Comparison of ENCODE assay signal across 16 cellular contexts in the genomic region with DNA sequence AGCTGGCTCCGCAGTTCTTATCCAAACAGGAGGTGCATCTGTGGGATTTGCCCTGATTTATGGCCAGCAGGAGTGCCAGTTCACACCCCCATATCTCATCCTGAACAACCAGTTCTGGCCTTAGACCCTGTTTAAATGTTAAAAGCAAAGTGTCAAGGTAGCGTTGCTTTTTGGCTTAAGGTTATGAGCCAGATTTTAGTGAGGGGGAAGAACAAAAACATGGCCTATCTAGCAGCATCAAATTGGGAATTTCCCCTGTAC.
"Had no signal": no experiment of that assay in that cellular context is flagged by ENCODE, and none has a peak within 500 bp of the region (broad histone marks: within the 10 kb centered on the region; RNA-seq: fewer than 3 reads in every experiment).

No MANE protein-coding gene starts in this region.

- ATAC-seq: left ventricle myocardium superior; naive thymus-derived CD4-positive, alpha-beta T cell; right cardiac atrium; stimulated activated memory B cell treated with anti-CD40 and anti-IgM and Interleukin-4, amounts not matched to agents 10 μg/mL and 1 μg/mL and 100 μg/mL, for 72 hours; upper lobe of right lung had no signal

- H3K4me3 ChIP-seq: coronary artery, hepatocyte, ovary, testis, tibial nerve, upper lobe of right lung had no signal

- H3K4me2 ChIP-seq: hepatocyte had no signal

- H2AFZ ChIP-seq: hepatocyte had no signal

- H3K27ac ChIP-seq: coronary artery, hepatocyte, neutrophil, ovary, testis, tibial nerve, upper lobe of right lung had no signal

- H3K4me1 ChIP-seq: testis, tibial nerve, upper lobe of right lung had no signal

- H3K27me3 ChIP-seq: hepatocyte, ovary, testis had no signal

- DNase-seq: effector CD4-positive, alpha-beta T cell; foreskin melanocyte; left cardiac atrium; left ventricle myocardium superior; mesendoderm; naive thymus-derived CD4-positive, alpha-beta T cell; ovary; right cardiac atrium; stimulated activated CD4-positive, alpha-beta T cell treated with anti-CD3 and anti-CD28 coated beads, Interleukin-4, amount 100 ng/mL, for 24 hours; testis; upper lobe of right lung had no signal

- H3K36me3 ChIP-seq: neutrophil, ovary, tibial nerve, upper lobe of right lung had no signal

- H3K9me3 ChIP-seq: neutrophil, ovary, testis, tibial nerve, upper lobe of right lung had no signal
